12 cellular contexts compared by ENCODE assay signal in genomic region chr1:186865253-186865652, GRCh38.
A peak's percentile ranks its signal among the peaks of the same experiment; 100 is the strongest.
DNase-seq lines count a peak whose midpoint lies in the region; ATAC-seq and TF ChIP-seq lines count a peak whose summit lies in the region.
"Had no signal": no experiment of that assay in that cellular context is flagged by ENCODE, and none has a peak within 500 bp of the region (broad histone marks: within the 10 kb centered on the region; RNA-seq: fewer than 3 reads in every experiment).

No MANE protein-coding gene starts in this region.

- H3K27me3 ChIP-seq in Loucy (ENCODE audit: insufficient read depth, low read length, poor library complexity, severe bottlenecking): no peaks in the 10 kb centered on the region
- H3K27me3 ChIP-seq: upper lobe of right lung had no signal

- peak; percentile 79 for ATAC-seq in GM18505 (IDR thresholded peaks at IDR 0.05; ENCODE audit: unreplicated experiment)
- peak; percentile 84 for ATAC-seq in GM19455 (IDR thresholded peaks at IDR 0.05; ENCODE audit: unreplicated experiment)
- ATAC-seq in HG02938 (IDR thresholded peaks at IDR 0.05; ENCODE audit: unreplicated experiment): peak; percentile 94
- ATAC-seq: K562, upper lobe of right lung had no signal

- no peak for TF ChIP-seq CTCF in Loucy (conservative IDR thresholded peaks at IDR 0.05; ENCODE audit: low read length)

- H3K79me2 ChIP-seq in Loucy (ENCODE audit: insufficient read depth, low read length): no peaks in the 10 kb centered on the region

- H3K9me2 ChIP-seq in Loucy (replicated peaks; ENCODE audit: low read depth, low read length): no peaks in the 10 kb centered on the region

- no peaks in the 10 kb centered on the region for H3K36me3 ChIP-seq in Loucy (ENCODE audit: insufficient read depth, low read length)
- H3K36me3 ChIP-seq: upper lobe of right lung had no signal

- no peaks in the 10 kb centered on the region for H3K9me3 ChIP-seq in Loucy (ENCODE audit: insufficient read depth, low read depth, low read length)
- H3K9me3 ChIP-seq: upper lobe of right lung had no signal

- H3K9ac ChIP-seq in Loucy (ENCODE audit: low read depth, low read length, poor library complexity, severe bottlenecking): no peak overlapping the region
- H3K9ac ChIP-seq: parathyroid adenoma had no signal

- H3K4me2 ChIP-seq in Loucy (ENCODE audit: low read depth, low read length, poor library complexity, severe bottlenecking): peak overlapping the region; percentile 57

- DNase-seq in UCSD-AML1 (lab: John Stamatoyannopoulos, UW; ENCODE audit: unreplicated experiment) (no peak), epidermal melanocyte (ENCODE audit: insufficient read length, low spot score) (no peak), germinal center (ENCODE audit: low spot score) (no peak)
- no peak for DNase-seq in activated CD4-positive, alpha-beta T cell treated with anti-CD3 and anti-CD28 coated beads, Interleukin-2, amount 50 U/mL, for 48 hours
- DNase-seq: CD8-positive, alpha-beta memory T cell; upper lobe of right lung had no signal

- no peaks in the 10 kb centered on the region for H4K20me1 ChIP-seq in Loucy (ENCODE audit: insufficient read depth, low read length, poor library complexity, severe bottlenecking)

- peak overlapping the region; percentile 8; the same call in 1 of the 2 replicates for H2AFZ ChIP-seq in Loucy (ENCODE audit: low read length)
- H2AFZ ChIP-seq: parathyroid adenoma had no signal

- H3F3A ChIP-seq in Loucy (ENCODE audit: low read depth): no peaks in the 10 kb centered on the region

- TF ChIP-seq POLR2A in GM18505 (IDR thresholded peaks at IDR 0.05; ENCODE audit: borderline replicate concordance, extremely low read depth, insufficient read depth, insufficient read length): no peak

- H3K4me1 ChIP-seq in Loucy (ENCODE audit: insufficient read depth, low read length, poor library complexity, severe bottlenecking): no peaks in the 10 kb centered on the region
- H3K4me1 ChIP-seq: parathyroid adenoma had no signal

- peak overlapping the region; percentile 36 for H3K4me3 ChIP-seq in Loucy (ENCODE audit: low read length, poor library complexity, severe bottlenecking)
- H3K4me3 ChIP-seq: K562, upper lobe of right lung had no signal
